In genomic region chr7:75056476-75056875, GRCh38 we compare ENCODE assay signal across 15 cellular contexts. TPM values are rescaled to one million over a fixed set of nuclear protein-coding genes. Genes with fewer than 3 reads are reported as not detected.
DNase-seq lines count a peak whose midpoint lies in the region; ATAC-seq and TF ChIP-seq lines count a peak whose summit lies in the region.
"Had no signal": no experiment of that assay in that cellular context is flagged by ENCODE, and none has a peak within 500 bp of the region (broad histone marks: within the 10 kb centered on the region; RNA-seq: fewer than 3 reads in every experiment).

No MANE protein-coding gene starts in this region.

- intact Hi-C loops in right lobe of liver (cut with DNase I) = loop anchor here in 1 of 2 donors (10.0 kb wide), 1 partner anchor 62 kb away; no protein-coding TSS in a partner anchor

- no peaks in the 10 kb centered on the region for H3K9me3 ChIP-seq in fibroblast of lung (ENCODE audit: control insufficient read depth, insufficient read depth, low read depth, low read length)
- H3K9me3 ChIP-seq in right lobe of liver = no peaks in the 10 kb centered on the region

- H3K27ac Mint-ChIP-seq in nephron = peak overlapping the region; percentile 77 to 99 (median 87)
- no peak overlapping the region for H3K27ac Mint-ChIP-seq in WTC11
- H3K27ac Mint-ChIP-seq: activated naive CD8-positive, alpha-beta T cell; stimulated activated memory B cell treated with anti-CD40 and anti-IgM and Interleukin-4, amounts not matched to agents 10 μg/mL and 1 μg/mL and 100 μg/mL, for 72 hours had no signal

- H3K4me3 ChIP-seq in fibroblast of lung (replicated peaks in 1 of 4; ENCODE audit: control extremely low read depth in 1 of 4, insufficient read depth in 1 of 4, low read depth in 3 of 4, low read length in 4 of 4) (no peak overlapping the region), right lobe of liver (no peak overlapping the region)

- H3K4me1 ChIP-seq in fibroblast of lung (ENCODE audit: control insufficient read depth, extremely low read depth, insufficient read depth, low read length) (peaks cover 11% of the 10 kb centered on the region), right lobe of liver (no peaks in the 10 kb centered on the region)

- H3K27me3 ChIP-seq in fibroblast of lung (ENCODE audit: control insufficient read depth, insufficient read depth, low read length) = no peaks in the 10 kb centered on the region
- no peaks in the 10 kb centered on the region for H3K27me3 ChIP-seq in right lobe of liver

- TF ChIP-seq CTCF in fibroblast of lung (conservative IDR thresholded peaks at IDR 0.05 in 1 of 2, IDR thresholded peaks at IDR 0.05 in 1 of 2; ENCODE audit: low read depth in 1 of 2, low read length in 2 of 2) (no peak), nephron (IDR thresholded peaks at IDR 0.05; ENCODE audit: unreplicated experiment in 3 of 3) (no peak), WTC11 (IDR thresholded peaks at IDR 0.05) (no peak), right lobe of liver (IDR thresholded peaks at IDR 0.05) (no peak)

- ATAC-seq in HG03097 (IDR thresholded peaks at IDR 0.05; ENCODE audit: low FRiP score, unreplicated experiment) = no peak
- ATAC-seq in WTC11 = no peak
- ATAC-seq in right lobe of liver = no peak
- ATAC-seq: stimulated activated memory B cell treated with anti-CD40 and anti-IgM and Interleukin-4, amounts not matched to agents 10 μg/mL and 1 μg/mL and 100 μg/mL, for 72 hours had no signal

- DNase-seq in AG08395 (ENCODE audit: low spot score) (peak; percentile 89), NCI-H446 treated with DMSO at 0.1 percent for 48 hours (lab: John Stamatoyannopoulos, UW) (peak; percentile 49), fibroblast of lung (ENCODE audit: low read depth in 2 of 2) (peak; percentile 83 to 91), WTC11 (ENCODE audit: low spot score) (no peak), right lobe of liver (no peak), islet precursor cell (no peak)
- DNase-seq: activated CD4-positive, CD25-positive, alpha-beta regulatory T cell treated with anti-CD3 and anti-CD28 coated beads, Interleukin-2, amount 50 U/mL, for 72 hours; CD4-positive, alpha-beta memory T cell; NCI-H2171; SHP77; stimulated activated CD4-positive, alpha-beta T cell treated with anti-CD3 and anti-CD28 coated beads, Interleukin-12 subunit alpha, Interleukin-12 subunit beta, amount 100 ng/mL, for 4 hours had no signal

- H3K9ac ChIP-seq in fibroblast of lung (ENCODE audit: insufficient read depth, low read length) = no peak overlapping the region

- H3K36me3 ChIP-seq in fibroblast of lung (ENCODE audit: control insufficient read depth, insufficient read depth, low read length) (peaks cover 13% of the 10 kb centered on the region), right lobe of liver (peaks cover 0 to 91% (median 35%) of the 10 kb centered on the region in 4 donors)

- H2AFZ ChIP-seq in fibroblast of lung (ENCODE audit: low read length) = no peak overlapping the region

- H3K4me3 Mint-ChIP-seq in nephron = peak overlapping the region in 2 of 3 experiments; percentile 5 to 23
- H3K4me3 Mint-ChIP-seq in WTC11 = no peak overlapping the region
- H3K4me3 Mint-ChIP-seq: activated naive CD8-positive, alpha-beta T cell; CD4-positive, alpha-beta memory T cell; stimulated activated memory B cell treated with anti-CD40 and anti-IgM and Interleukin-4, amounts not matched to agents 10 μg/mL and 1 μg/mL and 100 μg/mL, for 72 hours had no signal

- no peak for TF ChIP-seq POLR2A in right lobe of liver (IDR thresholded peaks at IDR 0.05)

- 84% methylated on average over 5 of the region's 5 CpGs for WGBS in right lobe of liver (ENCODE audit: insufficient coverage, low coverage, low lambda C conversion rate, missing lambda C conversion rate)

- no peaks in the 10 kb centered on the region for H3K9me3 Mint-ChIP-seq in nephron
- no peaks in the 10 kb centered on the region for H3K9me3 Mint-ChIP-seq in WTC11
- H3K9me3 Mint-ChIP-seq: CD4-positive, alpha-beta memory T cell; stimulated activated memory B cell treated with anti-CD40 and anti-IgM and Interleukin-4, amounts not matched to agents 10 μg/mL and 1 μg/mL and 100 μg/mL, for 72 hours had no signal

- no peaks in the 10 kb centered on the region for H3K27me3 Mint-ChIP-seq in nephron (ENCODE audit: low read depth)
- no peaks in the 10 kb centered on the region for H3K27me3 Mint-ChIP-seq in WTC11 (ENCODE audit: low read depth)
- H3K27me3 Mint-ChIP-seq: activated naive CD8-positive, alpha-beta T cell; CD4-positive, alpha-beta memory T cell; stimulated activated memory B cell treated with anti-CD40 and anti-IgM and Interleukin-4, amounts not matched to agents 10 μg/mL and 1 μg/mL and 100 μg/mL, for 72 hours had no signal

- no peaks in the 10 kb centered on the region for H3K79me2 ChIP-seq in fibroblast of lung (ENCODE audit: control insufficient read depth, insufficient read depth, low read length)

- H3K27ac ChIP-seq in fibroblast of lung (ENCODE audit: insufficient read depth, low read length) (peak overlapping the region; percentile 22), right lobe of liver (no peak overlapping the region)

- CTCF ChIA-PET in WTC11 (lab: Charles Lee) = interaction anchor here (0.7 kb wide), 1 partner anchor 10 kb away, joined by 3 read pairs; no protein-coding TSS in a partner anchor

- peaks cover 1% of the 10 kb centered on the region for H4K20me1 ChIP-seq in fibroblast of lung (ENCODE audit: control insufficient read depth, extremely low read depth, insufficient read depth, low read length)

- peak overlapping the region; percentile 28 for H3K4me2 ChIP-seq in fibroblast of lung (ENCODE audit: extremely low read depth, insufficient read depth, low read length)

- H3K36me3 Mint-ChIP-seq in nephron (ENCODE audit: low read depth) (peaks cover 73% of the 10 kb centered on the region), WTC11 (peaks cover 75% of the 10 kb centered on the region)

- H3K4me1 Mint-ChIP-seq in nephron = peaks cover 19% of the 10 kb centered on the region
- no peaks in the 10 kb centered on the region for H3K4me1 Mint-ChIP-seq in WTC11
- H3K4me1 Mint-ChIP-seq: CD4-positive, alpha-beta memory T cell; stimulated activated memory B cell treated with anti-CD40 and anti-IgM and Interleukin-4, amounts not matched to agents 10 μg/mL and 1 μg/mL and 100 μg/mL, for 72 hours had no signal

- POLR2A ChIA-PET in WTC11 (lab: Charles Lee) = no interaction called here

TF ChIP-seq in WTC11, 78 proteins besides CTCF, POLR2A, EP300 and RAD21 (continues in another document):
- TF ChIP-seq SP1 (CRISPR knock-in tag; conservative IDR thresholded peaks at IDR 0.05) = no peak
- no peak for TF ChIP-seq NFATC4 (CRISPR knock-in tag; IDR thresholded peaks at IDR 0.05)
- TF ChIP-seq PRDM15 (CRISPR knock-in tag; IDR thresholded peaks at IDR 0.05) = no peak
- no peak for TF ChIP-seq ZBTB21 (CRISPR knock-in tag; IDR thresholded peaks at IDR 0.05; ENCODE audit: borderline replicate concordance)
- TF ChIP-seq NFYB (CRISPR knock-in tag; conservative IDR thresholded peaks at IDR 0.05; ENCODE audit: low read depth) = no peak
- no peak for TF ChIP-seq ATF1 (CRISPR knock-in tag; IDR thresholded peaks at IDR 0.05)
- TF ChIP-seq TEAD4 (CRISPR knock-in tag; IDR thresholded peaks at IDR 0.05) = no peak
- no peak for TF ChIP-seq E2F1 (CRISPR knock-in tag; IDR thresholded peaks at IDR 0.05)
- TF ChIP-seq FOXJ3 (CRISPR knock-in tag; IDR thresholded peaks at IDR 0.05; ENCODE audit: borderline replicate concordance) = no peak
- TF ChIP-seq HMGA2 (CRISPR knock-in tag; IDR thresholded peaks at IDR 0.05) = no peak

RNA-seq across cellular contexts. Expression of gene RCC1L, which starts 17.1 kb away (rescaled TPM):
- total RNA-seq in fibroblast of lung = 43.7 and 57.0 TPM in 2 replicates
- polyA plus RNA-seq in fibroblast of lung = 41.9 and 55.7 TPM in 2 replicates
- polyA plus RNA-seq in fibroblast of lung (2012) = 40.2 and 53.0 TPM in 2 replicates
- polyA minus RNA-seq in fibroblast of lung (ENCODE audit: low replicate concordance) = 65.0 and 74.8 TPM in 2 replicates
- 52.3 to 57.0 TPM (median 53.0 TPM) in 3 replicates for total RNA-seq in WTC11 (2021)
- 10 to 100 TPM; 26.3 to 37.5 (median 28.5) TPM for total RNA-seq in right lobe of liver

RNA-seq across cellular contexts. Expression of gene GTF2IRD2B, which starts 35.9 kb away (rescaled TPM):
- total RNA-seq in fibroblast of lung (19.3 and 23.0 TPM in 2 replicates), WTC11 (2021) (8.7 to 11.2 TPM (median 10.8 TPM) in 3 replicates), right lobe of liver (10 to 100 TPM; 14.1 to 24.2 (median 19.1) TPM)
- 13.4 and 19.9 TPM in 2 replicates for polyA plus RNA-seq in fibroblast of lung
- polyA plus RNA-seq in fibroblast of lung (2012) = 11.7 and 11.9 TPM in 2 replicates
- 6.9 and 10.4 TPM in 2 replicates for polyA minus RNA-seq in fibroblast of lung (ENCODE audit: low replicate concordance)

Comparison
In these comparisons a context has a peak if more than half of its experiments do, and no peak if none do; other contexts are left out.
1. DNase-seq: peak in AG08395 (single experiment), NCI-H446 treated with DMSO at 0.1 percent for 48 hours (single experiment) and fibroblast of lung (2 of 2); none in WTC11 (single experiment), right lobe of liver (0 of 3) and islet precursor cell (single experiment).